In genomic region chr7:73556208-73557107, GRCh38 we compare ENCODE assay signal across 8 cellular contexts. TPM values are rescaled to one million over a fixed set of nuclear protein-coding genes. Genes with fewer than 3 reads are reported as not detected.
DNase-seq lines count a peak whose midpoint lies in the region; ATAC-seq, FAIRE-seq and TF ChIP-seq lines count a peak whose summit lies in the region.

No MANE protein-coding gene starts in this region.

- H3K36me3 Mint-ChIP-seq in activated T-cell treated with anti-CD3 and anti-CD28 coated beads, Interleukin-2, amount 50 U/mL, for 4 hours (ENCODE audit: insufficient read depth): peaks cover 10% of the 10 kb centered on the region
- H3K36me3 Mint-ChIP-seq in activated naive CD8-positive, alpha-beta T cell treated with anti-CD3 and anti-CD28 coated beads, Interleukin-2, amount 50 U/mL, for 24 hours (ENCODE audit: low read depth): peaks cover 21% of the 10 kb centered on the region

- intact Hi-C loops in HepG2 (cut with micrococcal nuclease; ENCODE audit: unreplicated experiment) (loop anchor here (5.0 kb wide), 1 partner anchor 34 kb away; the partner anchor contains the start of gene BAZ1B), transverse colon (cut with DNase I; ENCODE audit: low total_unique reads) (no loop called here)

- H3K9ac ChIP-seq in HepG2 (ENCODE audit: insufficient read depth, low read depth, low read length): peak overlapping the region; percentile 94

- H3K4me1 ChIP-seq in HepG2 (ENCODE audit: insufficient read depth, low read length) (peaks cover 48% of the 10 kb centered on the region), transverse colon (peaks cover 7 to 34% (median 20%) of the 10 kb centered on the region in 4 donors)

- TF ChIP-seq RAD21 in HepG2 (CRISPR knock-in tag; IDR thresholded peaks at IDR 0.05): no peak

- DNase-seq in activated T-cell treated with anti-CD3 and anti-CD28 coated beads, Interleukin-2, amount 50 U/mL, for 4 hours: no peak
- no peak for DNase-seq in activated T-cell treated with anti-CD3 and anti-CD28 coated beads, Interleukin-2, amount 50 U/mL, for 48 hours
- no peak for DNase-seq in activated naive CD8-positive, alpha-beta T cell treated with anti-CD3 and anti-CD28 coated beads, Interleukin-2, amount 50 U/mL, for 24 hours
- DNase-seq in HepG2 (ENCODE audit: low spot score) (no peak), transverse colon (no peak), anterior cingulate cortex (lab: John Stamatoyannopoulos, UW) (no peak)

- peak; percentile 44 for FAIRE-seq in HepG2 (lab: Jason Lieb, UNC)

- H3K4me1 Mint-ChIP-seq in activated T-cell treated with anti-CD3 and anti-CD28 coated beads, Interleukin-2, amount 50 U/mL, for 4 hours (ENCODE audit: low read depth): peaks cover 32% of the 10 kb centered on the region
- peaks cover 49% of the 10 kb centered on the region for H3K4me1 Mint-ChIP-seq in activated naive CD8-positive, alpha-beta T cell treated with anti-CD3 and anti-CD28 coated beads, Interleukin-2, amount 50 U/mL, for 24 hours

- H3K79me2 ChIP-seq in HepG2 (ENCODE audit: insufficient read depth, low read length): peaks cover 27% of the 10 kb centered on the region

- in situ Hi-C loops in HepG2 (cut with HindIII; ENCODE audit: extremely low pct_ligation_motif_present, low pct_unique_long_range_greater_than_20kb) (no loop called here), transverse colon (cut with MboI; ENCODE audit: low pct_ligation_motif_present in 1 of 4, low pct_unique_long_range_greater_than_20kb in 1 of 4, low sequenced_read_pairs in 3 of 4) (no loop called here)

- POLR2A ChIA-PET in HepG2 (lab: Yijun Ruan, JAX): interaction anchor here (0.6 to 2.5 kb wide), 7 partner anchors 11 to 159 kb away, joined by 3 to 16 read pairs (median 3); partner anchors contain the start of genes BAZ1B and TBL2

- H3K36me3 ChIP-seq in HepG2 (replicated peaks in 1 of 2; ENCODE audit: control insufficient read depth in 1 of 2, insufficient read depth in 2 of 2, low read length in 2 of 2) (peaks cover 0 to 10% of the 10 kb centered on the region in 2 experiments; a peak in 3 of 5 replicates), transverse colon (peaks cover 0 to 27% (median 4%) of the 10 kb centered on the region in 4 donors)

- H3K4me3 ChIP-seq in HepG2 (replicated peaks in 1 of 3; ENCODE audit: insufficient read depth in 1 of 3, low read depth in 2 of 3, low read length in 3 of 3) (peak overlapping the region; percentile 77 to 90 (median 86)), transverse colon (peak overlapping the region; percentile 72 to 97 (median 80))

- H3K27me3 Mint-ChIP-seq in activated T-cell treated with anti-CD3 and anti-CD28 coated beads, Interleukin-2, amount 50 U/mL, for 4 hours (ENCODE audit: low read depth): no peaks in the 10 kb centered on the region
- H3K27me3 Mint-ChIP-seq in activated naive CD8-positive, alpha-beta T cell treated with anti-CD3 and anti-CD28 coated beads, Interleukin-2, amount 50 U/mL, for 24 hours: no peaks in the 10 kb centered on the region

- TSS peak; percentile 74 for BruUV-seq in HepG2 (replicated peaks; lab: Mats Ljungman, UMichigan)

- TF ChIP-seq EP300 in HepG2 (IDR thresholded peaks at IDR 0.05; ENCODE audit: low read depth in 2 of 2, low read length in 2 of 2) (no peak), HepG2 (CRISPR knock-in tag; IDR thresholded peaks at IDR 0.05; ENCODE audit: borderline replicate concordance) (no peak), transverse colon (IDR thresholded peaks at IDR 0.05; ENCODE audit: low read depth) (no peak)

- ATAC-seq in activated T-cell treated with anti-CD3 and anti-CD28 coated beads, Interleukin-2, amount 50 U/mL, for 4 hours: no peak
- ATAC-seq in activated naive CD8-positive, alpha-beta T cell treated with anti-CD3 and anti-CD28 coated beads, Interleukin-2, amount 50 U/mL, for 24 hours: no peak
- ATAC-seq in HepG2 (no peak), GM18519 (IDR thresholded peaks at IDR 0.05; ENCODE audit: low FRiP score, unreplicated experiment) (no peak), GM19328 (IDR thresholded peaks at IDR 0.05; ENCODE audit: unreplicated experiment) (no peak)

- H2AFZ ChIP-seq in HepG2 (ENCODE audit: low read length): no peak overlapping the region

- peak overlapping the region; percentile 66 for H3K27ac Mint-ChIP-seq in activated naive CD8-positive, alpha-beta T cell treated with anti-CD3 and anti-CD28 coated beads, Interleukin-2, amount 50 U/mL, for 24 hours

- 23% methylated on average over 22 of the region's 28 CpGs for WGBS in HepG2 (ENCODE audit: low lambda C conversion rate)
- WGBS in transverse colon (ENCODE audit: low coverage in 1 of 2), 2 donors: 12 to 25% methylated on average over 7 to 28 of the region's 28 CpGs

- peak overlapping the region; percentile 88 for H3K4me2 ChIP-seq in HepG2 (ENCODE audit: low read depth, low read length)

- H3K9me3 Mint-ChIP-seq in activated T-cell treated with anti-CD3 and anti-CD28 coated beads, Interleukin-2, amount 50 U/mL, for 4 hours: no peaks in the 10 kb centered on the region
- no peaks in the 10 kb centered on the region for H3K9me3 Mint-ChIP-seq in activated naive CD8-positive, alpha-beta T cell treated with anti-CD3 and anti-CD28 coated beads, Interleukin-2, amount 50 U/mL, for 24 hours

- peaks cover 5% of the 10 kb centered on the region; the same call in 1 of the 2 replicates for H4K20me1 ChIP-seq in HepG2 (ENCODE audit: insufficient read depth, low read length)

- TF ChIP-seq POLR2A in HepG2 (IDR thresholded peaks at IDR 0.05; ENCODE audit: insufficient read depth in 1 of 2, low read depth in 2 of 2, low read length in 2 of 2) (no peak; a peak in 1 of 4 replicates), transverse colon (IDR thresholded peaks at IDR 0.05) (peak; percentile 75)

- TF ChIP-seq CTCF in HepG2 (CRISPR knock-in tag; IDR thresholded peaks at IDR 0.05) (no peak), transverse colon (IDR thresholded peaks at IDR 0.05) (no peak)

- CTCF ChIA-PET in HepG2 (lab: Yijun Ruan, JAX; ENCODE audit: low intra/inter-chr PET ratio, low total read pairs): no interaction called here

- peak overlapping the region; percentile 50 for H3K27ac ChIP-seq in HepG2 (ENCODE audit: extremely low read length, insufficient read depth, low read length)
- peak overlapping the region; percentile 99 to 100 (median 100) for H3K27ac ChIP-seq in transverse colon

- no peaks in the 10 kb centered on the region; a peak in 1 of 5 replicates for H3K27me3 ChIP-seq in HepG2 (ENCODE audit: control insufficient read depth in 1 of 2, insufficient read depth in 2 of 2, low read length in 2 of 2)
- no peaks in the 10 kb centered on the region for H3K27me3 ChIP-seq in transverse colon

- H3K9me3 ChIP-seq in HepG2 (ENCODE audit: low read length): no peaks in the 10 kb centered on the region
- H3K9me3 ChIP-seq in transverse colon: no peaks in the 10 kb centered on the region

- H3K4me3 Mint-ChIP-seq in activated T-cell treated with anti-CD3 and anti-CD28 coated beads, Interleukin-2, amount 50 U/mL, for 4 hours: peak overlapping the region; percentile 92
- peak overlapping the region; percentile 95 for H3K4me3 Mint-ChIP-seq in activated naive CD8-positive, alpha-beta T cell treated with anti-CD3 and anti-CD28 coated beads, Interleukin-2, amount 50 U/mL, for 24 hours

RNA-seq across cellular contexts. Expression of gene BCL7B, which starts 1.0 kb away (rescaled TPM):
- total RNA-seq in activated T-cell treated with anti-CD3 and anti-CD28 coated beads, Interleukin-2, amount 50 U/mL, for 4 hours: 10 to 100 TPM; 74.8 to 76.3 (median 74.9) TPM
- total RNA-seq in HepG2 (2016; rRNA removed; fragmentation: Illumina TruSeq; extraction: Trizol) (22.1 and 24.3 TPM in 2 replicates), transverse colon (10 to 100 TPM; 75.7 to 96.1 (median 86.0) TPM)
- 46.0 and 47.6 TPM in 2 replicates for total RNA-seq in HepG2 (2016; cell fraction: cytosol; rRNA removed; fragmentation: Illumina TruSeq; extraction: Trizol; ENCODE audit: low read depth)
- total RNA-seq in HepG2 (2016; cell fraction: insoluble cytoplasmic fraction; rRNA removed; fragmentation: Illumina TruSeq; extraction: Trizol): 17.6 and 24.7 TPM in 2 replicates
- 71.6 and 76.1 TPM in 2 replicates for total RNA-seq in HepG2 (2016; cell fraction: membrane; rRNA removed; fragmentation: Illumina TruSeq; extraction: Trizol)
- total RNA-seq in HepG2 (2016; cell fraction: nucleus; rRNA removed; fragmentation: Illumina TruSeq; extraction: Trizol): 13.2 and 14.6 TPM in 2 replicates
- polyA plus RNA-seq in HepG2 (2011; rRNA removed): 38.2 and 38.3 TPM in 2 replicates
- polyA plus RNA-seq in HepG2 (2011; cell fraction: cytosol; rRNA removed): 26.3 and 36.9 TPM in 2 replicates
- 18.9 and 21.3 TPM in 2 replicates for polyA plus RNA-seq in HepG2 (2011; cell fraction: nucleus; rRNA removed)
- polyA plus RNA-seq in HepG2 (2012): 17.2 and 21.1 TPM in 2 replicates
- 67.1 and 73.8 TPM in 2 replicates for polyA plus RNA-seq in HepG2 (2016; cell fraction: cytosol; fragmentation: Illumina TruSeq; extraction: Trizol; ENCODE audit: low read depth)
- 26.5 and 34.4 TPM in 2 replicates for polyA plus RNA-seq in HepG2 (2016; cell fraction: insoluble cytoplasmic fraction; fragmentation: Illumina TruSeq; extraction: Trizol; ENCODE audit: low read depth)
- polyA plus RNA-seq in HepG2 (2016; cell fraction: membrane; fragmentation: Illumina TruSeq; extraction: Trizol; ENCODE audit: low read depth): 87.1 and 87.3 TPM in 2 replicates
- 31.2 and 33.1 TPM in 2 replicates for polyA plus RNA-seq in HepG2 (2016; cell fraction: nucleus; fragmentation: Illumina TruSeq; extraction: Trizol; ENCODE audit: insufficient read depth, low read depth)
- 47.1 and 98.7 TPM in 2 replicates for polyA minus RNA-seq in HepG2 (2011; rRNA and poly(A)+ RNA removed; ENCODE audit: low replicate concordance)
- polyA minus RNA-seq in HepG2 (2011; cell fraction: cytosol; rRNA and poly(A)+ RNA removed): 17.2 and 21.1 TPM in 2 replicates
- 13.4 and 13.7 TPM in 2 replicates for polyA minus RNA-seq in HepG2 (2011; cell fraction: nucleus; rRNA and poly(A)+ RNA removed)

RNA-seq across cellular contexts. Expression of gene TBL2, which starts 21.9 kb away (rescaled TPM):
- 10 to 100 TPM; 34.0 to 42.6 (median 42.1) TPM for total RNA-seq in activated T-cell treated with anti-CD3 and anti-CD28 coated beads, Interleukin-2, amount 50 U/mL, for 4 hours
- total RNA-seq in HepG2 (2016; rRNA removed; fragmentation: Illumina TruSeq; extraction: Trizol): 17.7 and 47.2 TPM in 2 replicates
- 15.6 and 16.0 TPM in 2 replicates for total RNA-seq in HepG2 (2016; cell fraction: cytosol; rRNA removed; fragmentation: Illumina TruSeq; extraction: Trizol; ENCODE audit: low read depth)
- total RNA-seq in HepG2 (2016; cell fraction: insoluble cytoplasmic fraction; rRNA removed; fragmentation: Illumina TruSeq; extraction: Trizol): 18.0 and 45.6 TPM in 2 replicates
- 19.6 and 21.4 TPM in 2 replicates for total RNA-seq in HepG2 (2016; cell fraction: membrane; rRNA removed; fragmentation: Illumina TruSeq; extraction: Trizol)
- 39.7 and 53.4 TPM in 2 replicates for total RNA-seq in HepG2 (2016; cell fraction: nucleus; rRNA removed; fragmentation: Illumina TruSeq; extraction: Trizol)
- polyA plus RNA-seq in HepG2 (2011; rRNA removed): 43.4 and 51.8 TPM in 2 replicates
- 34.9 and 60.3 TPM in 2 replicates for polyA plus RNA-seq in HepG2 (2011; cell fraction: cytosol; rRNA removed)
- 48.6 and 49.4 TPM in 2 replicates for polyA plus RNA-seq in HepG2 (2011; cell fraction: nucleus; rRNA removed)
- 20.5 and 28.9 TPM in 2 replicates for polyA plus RNA-seq in HepG2 (2012)
- 5.7 and 6.6 TPM in 2 replicates for polyA plus RNA-seq in HepG2 (2016; cell fraction: cytosol; fragmentation: Illumina TruSeq; extraction: Trizol; ENCODE audit: low read depth)
- 12.8 and 15.1 TPM in 2 replicates for polyA plus RNA-seq in HepG2 (2016; cell fraction: insoluble cytoplasmic fraction; fragmentation: Illumina TruSeq; extraction: Trizol; ENCODE audit: low read depth)
- polyA plus RNA-seq in HepG2 (2016; cell fraction: membrane; fragmentation: Illumina TruSeq; extraction: Trizol; ENCODE audit: low read depth): 8.4 and 11.1 TPM in 2 replicates
- polyA plus RNA-seq in HepG2 (2016; cell fraction: nucleus; fragmentation: Illumina TruSeq; extraction: Trizol; ENCODE audit: insufficient read depth, low read depth): 59.0 and 65.3 TPM in 2 replicates
- 93.7 and 149 TPM in 2 replicates for polyA minus RNA-seq in HepG2 (2011; rRNA and poly(A)+ RNA removed; ENCODE audit: low replicate concordance)
- 63.0 and 87.1 TPM in 2 replicates for polyA minus RNA-seq in HepG2 (2011; cell fraction: cytosol; rRNA and poly(A)+ RNA removed)
- 28.2 and 35.2 TPM in 2 replicates for polyA minus RNA-seq in HepG2 (2011; cell fraction: nucleus; rRNA and poly(A)+ RNA removed)
- total RNA-seq in transverse colon: 10 to 100 TPM; 31.9 to 56.3 (median 46.2) TPM

RNA-seq across cellular contexts. Expression of gene BAZ1B, which starts 34.4 kb away (rescaled TPM):
- total RNA-seq in activated T-cell treated with anti-CD3 and anti-CD28 coated beads, Interleukin-2, amount 50 U/mL, for 4 hours: 10 to 100 TPM; 86.5 to 93.5 (median 93.3) TPM
- total RNA-seq in HepG2 (2016; rRNA removed; fragmentation: Illumina TruSeq; extraction: Trizol): 69.4 and 93.4 TPM in 2 replicates
- 29.9 and 35.0 TPM in 2 replicates for total RNA-seq in HepG2 (2016; cell fraction: cytosol; rRNA removed; fragmentation: Illumina TruSeq; extraction: Trizol; ENCODE audit: low read depth)
- total RNA-seq in HepG2 (2016; cell fraction: insoluble cytoplasmic fraction; rRNA removed; fragmentation: Illumina TruSeq; extraction: Trizol): 68.0 and 83.9 TPM in 2 replicates
- total RNA-seq in HepG2 (2016; cell fraction: membrane; rRNA removed; fragmentation: Illumina TruSeq; extraction: Trizol): 26.8 and 29.8 TPM in 2 replicates
- total RNA-seq in HepG2 (2016; cell fraction: nucleus; rRNA removed; fragmentation: Illumina TruSeq; extraction: Trizol): 55.8 and 62.8 TPM in 2 replicates
- 16.0 and 18.6 TPM in 2 replicates for polyA plus RNA-seq in HepG2 (2011; rRNA removed)
- 11.7 and 16.5 TPM in 2 replicates for polyA plus RNA-seq in HepG2 (2011; cell fraction: cytosol; rRNA removed)
- 12.5 and 14.6 TPM in 2 replicates for polyA plus RNA-seq in HepG2 (2011; cell fraction: nucleus; rRNA removed)
- polyA plus RNA-seq in HepG2 (2012): 30.4 and 30.5 TPM in 2 replicates
- 2.1 and 2.4 TPM in 2 replicates for polyA plus RNA-seq in HepG2 (2016; cell fraction: cytosol; fragmentation: Illumina TruSeq; extraction: Trizol; ENCODE audit: low read depth)
- 54.0 and 59.8 TPM in 2 replicates for polyA plus RNA-seq in HepG2 (2016; cell fraction: insoluble cytoplasmic fraction; fragmentation: Illumina TruSeq; extraction: Trizol; ENCODE audit: low read depth)
- 6.2 and 7.3 TPM in 2 replicates for polyA plus RNA-seq in HepG2 (2016; cell fraction: membrane; fragmentation: Illumina TruSeq; extraction: Trizol; ENCODE audit: low read depth)
- polyA plus RNA-seq in HepG2 (2016; cell fraction: nucleus; fragmentation: Illumina TruSeq; extraction: Trizol; ENCODE audit: insufficient read depth, low read depth): 62.5 and 70.0 TPM in 2 replicates
- 27.5 and 49.4 TPM in 2 replicates for polyA minus RNA-seq in HepG2 (2011; rRNA and poly(A)+ RNA removed; ENCODE audit: low replicate concordance)
- polyA minus RNA-seq in HepG2 (2011; cell fraction: cytosol; rRNA and poly(A)+ RNA removed): 27.1 and 30.7 TPM in 2 replicates
- polyA minus RNA-seq in HepG2 (2011; cell fraction: nucleus; rRNA and poly(A)+ RNA removed): 31.3 and 44.1 TPM in 2 replicates
- 10 to 100 TPM; 28.7 to 48.0 (median 33.7) TPM for total RNA-seq in transverse colon
